ENCODE assay signal across 17 cellular contexts in the genomic region with DNA sequence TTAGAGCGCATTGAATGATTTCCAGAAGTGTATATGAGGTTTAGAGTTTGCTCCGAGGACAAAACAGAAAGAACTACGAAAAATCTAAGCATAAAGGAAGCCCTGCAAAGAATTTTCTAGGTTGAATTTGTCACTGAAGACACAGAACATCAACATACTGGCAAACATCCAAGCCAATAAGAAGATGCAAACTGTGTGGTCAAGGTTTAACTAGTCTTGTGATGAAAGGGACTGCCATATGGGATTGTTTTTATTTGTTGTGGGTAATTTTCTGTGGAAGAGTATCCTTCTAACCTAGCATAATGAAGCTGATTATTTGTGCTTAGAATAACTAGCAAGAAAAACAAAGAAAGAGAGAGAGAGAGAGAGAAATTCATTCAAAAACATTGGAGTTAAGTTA.
"Had no signal": no experiment of that assay in that cellular context is flagged by ENCODE, and none has a peak within 500 bp of the region (broad histone marks: within the 10 kb centered on the region; RNA-seq: fewer than 3 reads in every experiment).

No MANE protein-coding gene starts in this region.

- H3K4me3 Mint-ChIP-seq: activated naive CD4-positive, alpha-beta T cell treated with anti-CD3 and anti-CD28 coated beads, Interleukin-2, amount 10 ng/mL, durations not matched to agents 7 days and 5 days; activated T-helper 17 cell treated with anti-CD3 and anti-CD28 coated beads, Interleukin-2, amount 50 U/mL, for 72 hours; endodermal cell; mesothelial cell of epicardium; neural crest cell; type B pancreatic cell had no signal

- H3K27me3 ChIP-seq: cardiac muscle cell, right lobe of liver had no signal

- H3K4me1 ChIP-seq: lower lobe of right lung, psoas muscle, right lobe of liver had no signal

- DNase-seq: activated CD4-positive, alpha-beta T cell treated with anti-CD3 and anti-CD28 coated beads, Interleukin-2, amount 50 U/mL, for 48 hours; activated naive CD4-positive, alpha-beta T cell treated with anti-CD3 and anti-CD28 coated beads, Interleukin-2, amount 10 ng/mL, durations not matched to agents 7 days and 5 days; dorsolateral prefrontal cortex; endodermal cell; erythroblast; left cardiac atrium; lower lobe of right lung; psoas muscle; right lobe of liver; stimulated activated naive CD8-positive, alpha-beta T cell treated with anti-CD3 and anti-CD28 coated beads, Interleukin-15, Interleukin-2, amounts not matched to agents 100 U/mL and 50 U/mL, for 24 hours; T1000 had no signal

- ATAC-seq: activated T-helper 17 cell treated with anti-CD3 and anti-CD28 coated beads, Interleukin-2, amount 50 U/mL, for 72 hours; left cardiac atrium; lower lobe of right lung; psoas muscle; right lobe of liver; stimulated activated naive CD8-positive, alpha-beta T cell treated with anti-CD3 and anti-CD28 coated beads, Interleukin-15, Interleukin-2, amounts not matched to agents 100 U/mL and 50 U/mL, for 24 hours had no signal

- H3K27ac Mint-ChIP-seq: activated naive CD4-positive, alpha-beta T cell treated with anti-CD3 and anti-CD28 coated beads, Interleukin-2, amount 10 ng/mL, durations not matched to agents 7 days and 5 days; activated T-helper 17 cell treated with anti-CD3 and anti-CD28 coated beads, Interleukin-2, amount 50 U/mL, for 72 hours; endodermal cell; mesothelial cell of epicardium; type B pancreatic cell had no signal

- H3K27me3 Mint-ChIP-seq: activated naive CD4-positive, alpha-beta T cell treated with anti-CD3 and anti-CD28 coated beads, Interleukin-2, amount 10 ng/mL, durations not matched to agents 7 days and 5 days; activated T-helper 17 cell treated with anti-CD3 and anti-CD28 coated beads, Interleukin-2, amount 50 U/mL, for 72 hours; type B pancreatic cell had no signal

- H3K4me3 ChIP-seq: cardiac muscle cell, dorsolateral prefrontal cortex, lower lobe of right lung, psoas muscle, right lobe of liver had no signal

- H3K9me3 ChIP-seq: lower lobe of right lung, right lobe of liver had no signal

- H3K4me1 Mint-ChIP-seq: activated naive CD4-positive, alpha-beta T cell treated with anti-CD3 and anti-CD28 coated beads, Interleukin-2, amount 10 ng/mL, durations not matched to agents 7 days and 5 days; activated T-helper 17 cell treated with anti-CD3 and anti-CD28 coated beads, Interleukin-2, amount 50 U/mL, for 72 hours; mesothelial cell of epicardium; neural crest cell had no signal

- H3K9me3 Mint-ChIP-seq: type B pancreatic cell had no signal

- H3K27ac ChIP-seq: cardiac muscle cell, dorsolateral prefrontal cortex, lower lobe of right lung, psoas muscle, right lobe of liver, VCaP had no signal

- H3K36me3 ChIP-seq: cardiac muscle cell, lower lobe of right lung, right lobe of liver had no signal

- H3K36me3 Mint-ChIP-seq: activated naive CD4-positive, alpha-beta T cell treated with anti-CD3 and anti-CD28 coated beads, Interleukin-2, amount 10 ng/mL, durations not matched to agents 7 days and 5 days; mesothelial cell of epicardium; type B pancreatic cell had no signal
